In the genomic region with DNA sequence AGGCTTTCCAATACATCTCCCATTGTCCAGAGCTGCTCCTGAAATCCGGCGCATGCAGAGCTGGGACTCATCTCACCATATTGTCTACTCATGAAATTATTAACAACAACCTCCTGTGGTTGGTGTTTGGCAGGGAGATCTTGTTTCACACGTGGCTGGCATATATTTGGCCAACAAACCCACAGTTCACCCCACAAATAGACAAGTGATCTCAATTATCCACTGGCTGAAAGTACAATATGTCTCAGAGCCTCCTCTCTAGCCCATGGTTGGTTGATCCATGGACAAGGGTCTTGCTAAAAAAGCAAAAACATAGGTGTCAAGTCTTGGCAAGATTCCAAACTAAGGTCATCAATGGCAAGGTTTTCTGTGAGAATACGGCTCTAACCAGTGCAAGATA, we compare ENCODE assay signal across 24 cellular contexts.
"Had no signal": no experiment of that assay in that cellular context is flagged by ENCODE, and none has a peak within 500 bp of the region (broad histone marks: within the 10 kb centered on the region; RNA-seq: fewer than 3 reads in every experiment).

No MANE protein-coding gene starts in this region.

- H3K27me3 Mint-ChIP-seq: stimulated activated memory B cell treated with anti-CD40 and anti-IgM and Interleukin-4, amounts not matched to agents 10 μg/mL and 1 μg/mL and 100 μg/mL, for 72 hours; stimulated activated naive CD8-positive, alpha-beta T cell treated with anti-CD3 and anti-CD28 coated beads, Interleukin-15, Interleukin-2, amounts not matched to agents 100 ng/mL and 50 ng/mL, for 24 hours had no signal

- H3K27ac Mint-ChIP-seq: nephron; neural progenitor cell; progenitor cell of endocrine pancreas; stimulated activated memory B cell treated with anti-CD40 and anti-IgM and Interleukin-4, amounts not matched to agents 10 μg/mL and 1 μg/mL and 100 μg/mL, for 72 hours had no signal

- H3K27ac ChIP-seq: dorsolateral prefrontal cortex, esophagus muscularis mucosa, foreskin keratinocyte, gastroesophageal sphincter, heart left ventricle, hepatocyte, lower lobe of right lung, neural progenitor cell, parathyroid adenoma, right atrium auricular region, suprapubic skin, transverse colon, vagina had no signal

- H3K4me3 Mint-ChIP-seq: nephron; neural progenitor cell; stimulated activated memory B cell treated with anti-CD40 and anti-IgM and Interleukin-4, amounts not matched to agents 10 μg/mL and 1 μg/mL and 100 μg/mL, for 72 hours; stimulated activated naive CD8-positive, alpha-beta T cell treated with anti-CD3 and anti-CD28 coated beads, Interleukin-15, Interleukin-2, amounts not matched to agents 100 ng/mL and 50 ng/mL, for 24 hours had no signal

- H3K9me3 Mint-ChIP-seq: neural progenitor cell; stimulated activated memory B cell treated with anti-CD40 and anti-IgM and Interleukin-4, amounts not matched to agents 10 μg/mL and 1 μg/mL and 100 μg/mL, for 72 hours; stimulated activated naive CD8-positive, alpha-beta T cell treated with anti-CD3 and anti-CD28 coated beads, Interleukin-15, Interleukin-2, amounts not matched to agents 100 ng/mL and 50 ng/mL, for 24 hours had no signal

- ATAC-seq: foreskin keratinocyte; gastroesophageal sphincter; heart left ventricle; left ventricle myocardium superior; lower lobe of right lung; sciatic nerve; stimulated activated memory B cell treated with anti-CD40 and anti-IgM and Interleukin-4, amounts not matched to agents 10 μg/mL and 1 μg/mL and 100 μg/mL, for 72 hours had no signal

- H3K36me3 Mint-ChIP-seq: neural progenitor cell; stimulated activated memory B cell treated with anti-CD40 and anti-IgM and Interleukin-4, amounts not matched to agents 10 μg/mL and 1 μg/mL and 100 μg/mL, for 72 hours had no signal

- DNase-seq: cerebellar nuclear complex; dorsolateral prefrontal cortex; effector CD4-positive, alpha-beta T cell; foreskin keratinocyte; heart left ventricle; islet precursor cell; left ventricle myocardium superior; lower lobe of right lung; stimulated activated CD4-positive, alpha-beta T cell treated with anti-CD3 and anti-CD28 coated beads, Interleukin-2, amount 100 ng/mL, for 24 hours; stimulated activated CD4-positive, alpha-beta T cell treated with anti-CD3 and anti-CD28 coated beads, Interleukin-4, amount 100 ng/mL, for 24 hours; transverse colon had no signal

- H3K4me3 ChIP-seq: dorsolateral prefrontal cortex, esophagus muscularis mucosa, gastroesophageal sphincter, heart left ventricle, hepatocyte, lower lobe of right lung, neural progenitor cell, right atrium auricular region, suprapubic skin, transverse colon, vagina had no signal

- H3K4me1 Mint-ChIP-seq: nephron, neural progenitor cell had no signal
